Comparison of ENCODE assay signal across 9 cellular contexts in the genomic region with DNA sequence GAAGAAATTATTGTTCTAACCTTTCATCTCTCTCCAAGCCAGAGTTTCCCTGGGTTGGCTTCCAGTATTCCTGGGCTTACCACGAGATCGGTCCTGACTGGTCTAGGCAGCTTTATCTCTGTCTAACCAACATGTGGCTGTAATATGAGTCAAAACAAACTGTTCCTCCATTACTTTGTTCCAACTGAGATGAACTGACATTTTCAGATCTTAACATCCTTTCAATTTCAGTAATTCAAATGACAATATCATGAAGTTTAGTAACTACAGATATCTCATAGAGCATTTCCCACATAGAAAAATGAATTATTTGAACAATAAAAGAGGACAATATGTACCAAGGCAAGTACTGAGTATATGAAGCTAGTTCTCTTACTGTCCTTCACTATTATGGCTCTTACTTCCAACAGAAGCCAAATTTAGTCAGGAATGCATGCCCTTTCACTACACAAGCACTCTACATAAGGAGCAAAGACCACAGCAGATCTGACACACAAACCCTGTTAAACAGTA. TPM values are rescaled to one million over a fixed set of nuclear protein-coding genes. Genes with fewer than 3 reads are reported as not detected.
DNase-seq lines count a peak whose midpoint lies in the region; FAIRE-seq and TF ChIP-seq lines count a peak whose summit lies in the region.
"Had no signal": no experiment of that assay in that cellular context is flagged by ENCODE, and none has a peak within 500 bp of the region (broad histone marks: within the 10 kb centered on the region; RNA-seq: fewer than 3 reads in every experiment).

No MANE protein-coding gene starts in this region.

- no peaks in the 10 kb centered on the region for H3K27me3 ChIP-seq in bronchial epithelial cell (ENCODE audit: control insufficient read depth, insufficient read depth, low read length)

- H3K27ac Mint-ChIP-seq in nephron: peak overlapping the region in 2 of 3 experiments; percentile 29 to 64
- H3K27ac Mint-ChIP-seq: natural killer cell treated with Interleukin-12 subunit alpha and Interleukin-12 subunit beta and Interleukin-15 and Interleukin-18, amount 100 ng/mL, for 72 hours had no signal

- peaks cover 20% of the 10 kb centered on the region for H3K4me1 Mint-ChIP-seq in nephron

- H3K36me3 Mint-ChIP-seq in nephron (ENCODE audit: low read depth): peaks cover 17% of the 10 kb centered on the region

- FAIRE-seq in D721Med (lab: Jason Lieb, UNC) (peak; percentile 58), bronchial epithelial cell (lab: Jason Lieb, UNC) (no peak)

- H3K27me3 Mint-ChIP-seq in nephron (ENCODE audit: low read depth): peaks cover 4% of the 10 kb centered on the region
- H3K27me3 Mint-ChIP-seq: natural killer cell treated with Interleukin-12 subunit alpha and Interleukin-12 subunit beta and Interleukin-15 and Interleukin-18, amount 100 ng/mL, for 72 hours had no signal

- DNase-seq in D721Med (ENCODE audit: insufficient read length, low spot score): no peak
- peak; percentile 16 for DNase-seq in NCI-H146 treated with DMSO at 0.1 percent for 48 hours (lab: John Stamatoyannopoulos, UW; ENCODE audit: unreplicated experiment)
- DNase-seq in bronchial epithelial cell (ENCODE audit: low read depth): peak; percentile 80
- no peak for DNase-seq in GM10266 (ENCODE audit: extremely low spot score)
- DNase-seq in effector CD4-positive, alpha-beta T cell: no peak
- DNase-seq in NCI-H128 (lab: John Stamatoyannopoulos, UW; ENCODE audit: unreplicated experiment): no peak
- DNase-seq in stimulated activated CD4-positive, alpha-beta T cell treated with anti-CD3 and anti-CD28 coated beads, Interleukin-2, amount 100 ng/mL, for 24 hours: no peak

- H3K4me3 Mint-ChIP-seq in nephron: no peak overlapping the region
- H3K4me3 Mint-ChIP-seq: natural killer cell treated with Interleukin-12 subunit alpha and Interleukin-12 subunit beta and Interleukin-15 and Interleukin-18, amount 100 ng/mL, for 72 hours had no signal

- no peak for TF ChIP-seq CTCF in D721Med (IDR thresholded peaks at IDR 0.05; ENCODE audit: insufficient read depth, missing control alignments)
- no peak for TF ChIP-seq CTCF in bronchial epithelial cell (IDR thresholded peaks at IDR 0.05; ENCODE audit: insufficient read depth, low read length, severe bottlenecking)
- TF ChIP-seq CTCF in nephron (IDR thresholded peaks at IDR 0.05; ENCODE audit: unreplicated experiment in 3 of 3): no peak
- TF ChIP-seq CTCF in GM10266 (IDR thresholded peaks at IDR 0.05; ENCODE audit: control insufficient read depth, insufficient read depth, low read depth, missing control alignments): no peak

- no peaks in the 10 kb centered on the region for H3K9me3 Mint-ChIP-seq in nephron
- H3K9me3 Mint-ChIP-seq: natural killer cell treated with Interleukin-12 subunit alpha and Interleukin-12 subunit beta and Interleukin-15 and Interleukin-18, amount 100 ng/mL, for 72 hours had no signal

- no peaks in the 10 kb centered on the region for H3K36me3 ChIP-seq in bronchial epithelial cell (ENCODE audit: control insufficient read depth, insufficient read depth, low read length)

- no peak overlapping the region for H3K4me3 ChIP-seq in bronchial epithelial cell (ENCODE audit: low read depth, low read length)

RNA-seq across cellular contexts. Expression of a gene that starts 15.5 kb away (rescaled TPM):
- 7.2 and 9.5 TPM in 2 replicates for total RNA-seq in bronchial epithelial cell

RNA-seq across cellular contexts. Expression of a gene that starts 43.7 kb away (rescaled TPM):
- total RNA-seq in bronchial epithelial cell: 25.8 and 30.0 TPM in 2 replicates

Comparison
In these comparisons a context has a peak if more than half of its experiments do, and no peak if none do; other contexts are left out.
1. DNase-seq: peak in NCI-H146 treated with DMSO at 0.1 percent for 48 hours (single experiment) and bronchial epithelial cell (single experiment); none in D721Med (single experiment), GM10266 (single experiment), effector CD4-positive, alpha-beta T cell (single experiment), NCI-H128 (single experiment) and stimulated activated CD4-positive, alpha-beta T cell treated with anti-CD3 and anti-CD28 coated beads, Interleukin-2, amount 100 ng/mL, for 24 hours (0 of 2).